Comparison of ENCODE assay signal across 1 cellular context in the genomic region with DNA sequence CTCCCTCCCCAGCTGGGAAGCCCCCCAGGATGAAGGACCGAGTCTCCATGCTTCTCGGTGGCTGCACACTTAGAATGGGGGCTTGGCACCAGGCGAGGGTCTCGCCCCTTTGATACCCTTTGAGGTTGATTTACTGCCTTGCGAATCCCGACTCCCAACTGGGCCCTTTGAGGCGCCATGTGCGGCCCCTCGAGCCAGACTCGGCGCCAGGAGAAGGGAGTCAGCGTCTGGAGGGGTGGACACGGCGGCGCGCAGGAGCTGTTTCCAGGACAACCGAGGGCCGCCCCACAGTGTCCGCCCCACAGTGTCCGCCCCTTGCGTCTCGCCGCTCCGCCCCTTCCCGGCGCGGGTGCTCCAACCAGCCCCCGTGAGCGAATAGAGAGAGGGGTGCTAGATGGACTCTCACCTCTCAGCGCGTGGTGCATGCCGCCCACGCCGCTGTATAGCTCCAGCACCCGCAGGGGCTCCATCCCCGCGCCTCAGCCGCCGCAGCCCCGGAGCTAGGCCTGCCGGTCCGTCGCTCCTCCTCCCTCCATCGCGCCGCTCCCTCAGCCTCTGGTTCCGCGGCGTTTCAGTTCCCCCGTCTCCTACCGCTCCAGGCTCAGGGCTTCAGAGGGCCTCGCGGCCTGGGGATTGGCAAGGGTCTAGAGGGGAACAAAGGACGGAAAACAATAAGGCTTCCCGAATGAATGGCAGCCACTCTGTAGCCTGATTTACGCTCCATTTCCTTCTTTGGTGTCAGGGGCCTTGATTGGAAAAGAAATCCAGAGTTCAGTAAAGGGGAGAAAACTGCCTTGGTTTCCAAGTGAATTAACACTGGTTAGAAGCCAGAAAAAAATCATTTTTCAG.
A peak's percentile ranks its signal among the peaks of the same experiment; 100 is the strongest.
TF ChIP-seq lines count a peak whose summit lies in the region.

A gene with protein sequence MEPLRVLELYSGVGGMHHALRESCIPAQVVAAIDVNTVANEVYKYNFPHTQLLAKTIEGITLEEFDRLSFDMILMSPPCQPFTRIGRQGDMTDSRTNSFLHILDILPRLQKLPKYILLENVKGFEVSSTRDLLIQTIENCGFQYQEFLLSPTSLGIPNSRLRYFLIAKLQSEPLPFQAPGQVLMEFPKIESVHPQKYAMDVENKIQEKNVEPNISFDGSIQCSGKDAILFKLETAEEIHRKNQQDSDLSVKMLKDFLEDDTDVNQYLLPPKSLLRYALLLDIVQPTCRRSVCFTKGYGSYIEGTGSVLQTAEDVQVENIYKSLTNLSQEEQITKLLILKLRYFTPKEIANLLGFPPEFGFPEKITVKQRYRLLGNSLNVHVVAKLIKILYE (minus strand): TSS at position 508 of the 849 bp plus-strand sequence. CDS start 38 bp downstream, at position 470.

TF ChIP-seq in K562, 482 proteins besides CTCF, POLR2A, EP300 and RAD21 (continued from another document and continues in another):
- TF ChIP-seq, protein P1, sequence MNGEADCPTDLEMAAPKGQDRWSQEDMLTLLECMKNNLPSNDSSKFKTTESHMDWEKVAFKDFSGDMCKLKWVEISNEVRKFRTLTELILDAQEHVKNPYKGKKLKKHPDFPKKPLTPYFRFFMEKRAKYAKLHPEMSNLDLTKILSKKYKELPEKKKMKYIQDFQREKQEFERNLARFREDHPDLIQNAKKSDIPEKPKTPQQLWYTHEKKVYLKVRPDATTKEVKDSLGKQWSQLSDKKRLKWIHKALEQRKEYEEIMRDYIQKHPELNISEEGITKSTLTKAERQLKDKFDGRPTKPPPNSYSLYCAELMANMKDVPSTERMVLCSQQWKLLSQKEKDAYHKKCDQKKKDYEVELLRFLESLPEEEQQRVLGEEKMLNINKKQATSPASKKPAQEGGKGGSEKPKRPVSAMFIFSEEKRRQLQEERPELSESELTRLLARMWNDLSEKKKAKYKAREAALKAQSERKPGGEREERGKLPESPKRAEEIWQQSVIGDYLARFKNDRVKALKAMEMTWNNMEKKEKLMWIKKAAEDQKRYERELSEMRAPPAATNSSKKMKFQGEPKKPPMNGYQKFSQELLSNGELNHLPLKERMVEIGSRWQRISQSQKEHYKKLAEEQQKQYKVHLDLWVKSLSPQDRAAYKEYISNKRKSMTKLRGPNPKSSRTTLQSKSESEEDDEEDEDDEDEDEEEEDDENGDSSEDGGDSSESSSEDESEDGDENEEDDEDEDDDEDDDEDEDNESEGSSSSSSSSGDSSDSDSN (IDR thresholded peaks at IDR 0.05; ENCODE audit: borderline replicate concordance in 1 of 2, low read depth in 2 of 2, low read length in 2 of 2), result peak; percentile 71 to 97; a peak in 2 of 4 replicates
- TF ChIP-seq ZBTB1 (CRISPR knock-in tag; IDR thresholded peaks at IDR 0.05; ENCODE audit: borderline replicate concordance, low read depth), result peak; percentile 54; the same call in 1 of the 2 replicates
- TF ChIP-seq, protein P2, sequence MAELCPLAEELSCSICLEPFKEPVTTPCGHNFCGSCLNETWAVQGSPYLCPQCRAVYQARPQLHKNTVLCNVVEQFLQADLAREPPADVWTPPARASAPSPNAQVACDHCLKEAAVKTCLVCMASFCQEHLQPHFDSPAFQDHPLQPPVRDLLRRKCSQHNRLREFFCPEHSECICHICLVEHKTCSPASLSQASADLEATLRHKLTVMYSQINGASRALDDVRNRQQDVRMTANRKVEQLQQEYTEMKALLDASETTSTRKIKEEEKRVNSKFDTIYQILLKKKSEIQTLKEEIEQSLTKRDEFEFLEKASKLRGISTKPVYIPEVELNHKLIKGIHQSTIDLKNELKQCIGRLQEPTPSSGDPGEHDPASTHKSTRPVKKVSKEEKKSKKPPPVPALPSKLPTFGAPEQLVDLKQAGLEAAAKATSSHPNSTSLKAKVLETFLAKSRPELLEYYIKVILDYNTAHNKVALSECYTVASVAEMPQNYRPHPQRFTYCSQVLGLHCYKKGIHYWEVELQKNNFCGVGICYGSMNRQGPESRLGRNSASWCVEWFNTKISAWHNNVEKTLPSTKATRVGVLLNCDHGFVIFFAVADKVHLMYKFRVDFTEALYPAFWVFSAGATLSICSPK (IDR thresholded peaks at IDR 0.05; ENCODE audit: borderline replicate concordance), result no peak
- 0 out of 2 replicates have a peak, but pooled peaks have one; percentile 50 for TF ChIP-seq SAFB (IDR thresholded peaks at IDR 0.05; ENCODE audit: borderline replicate concordance, low read depth, low read length)
- no peak for TF ChIP-seq ZNF212 (CRISPR knock-in tag; IDR thresholded peaks at IDR 0.05)
- no peak for TF ChIP-seq HDGF (IDR thresholded peaks at IDR 0.05)
- 0 out of 2 replicates have a peak, but pooled peaks have one; percentile 44 for TF ChIP-seq ZBTB17 (CRISPR knock-in tag; IDR thresholded peaks at IDR 0.05)
- no peak for TF ChIP-seq ZNF444 (CRISPR knock-in tag; IDR thresholded peaks at IDR 0.05)
- TF ChIP-seq, protein P3, sequence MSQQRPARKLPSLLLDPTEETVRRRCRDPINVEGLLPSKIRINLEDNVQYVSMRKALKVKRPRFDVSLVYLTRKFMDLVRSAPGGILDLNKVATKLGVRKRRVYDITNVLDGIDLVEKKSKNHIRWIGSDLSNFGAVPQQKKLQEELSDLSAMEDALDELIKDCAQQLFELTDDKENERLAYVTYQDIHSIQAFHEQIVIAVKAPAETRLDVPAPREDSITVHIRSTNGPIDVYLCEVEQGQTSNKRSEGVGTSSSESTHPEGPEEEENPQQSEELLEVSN (IDR thresholded peaks at IDR 0.05; ENCODE audit: borderline replicate concordance in 1 of 2, extremely low read depth in 1 of 2, insufficient read depth in 1 of 2, insufficient read length in 1 of 2, low read depth in 1 of 2, low read length in 1 of 2, poor library complexity in 1 of 2, severe bottlenecking in 1 of 2), result peak; percentile 56 to 81
- TF ChIP-seq ZFP36 (IDR thresholded peaks at IDR 0.05; ENCODE audit: low read depth, low read length, partially characterized antibody), result no peak
- peak; percentile 34; the same call in 1 of the 2 replicates for TF ChIP-seq EHMT2 (IDR thresholded peaks at IDR 0.05)
- TF ChIP-seq CBX5 (IDR thresholded peaks at IDR 0.05; ENCODE audit: borderline replicate concordance, low read depth), result no peak
- TF ChIP-seq, protein P4, sequence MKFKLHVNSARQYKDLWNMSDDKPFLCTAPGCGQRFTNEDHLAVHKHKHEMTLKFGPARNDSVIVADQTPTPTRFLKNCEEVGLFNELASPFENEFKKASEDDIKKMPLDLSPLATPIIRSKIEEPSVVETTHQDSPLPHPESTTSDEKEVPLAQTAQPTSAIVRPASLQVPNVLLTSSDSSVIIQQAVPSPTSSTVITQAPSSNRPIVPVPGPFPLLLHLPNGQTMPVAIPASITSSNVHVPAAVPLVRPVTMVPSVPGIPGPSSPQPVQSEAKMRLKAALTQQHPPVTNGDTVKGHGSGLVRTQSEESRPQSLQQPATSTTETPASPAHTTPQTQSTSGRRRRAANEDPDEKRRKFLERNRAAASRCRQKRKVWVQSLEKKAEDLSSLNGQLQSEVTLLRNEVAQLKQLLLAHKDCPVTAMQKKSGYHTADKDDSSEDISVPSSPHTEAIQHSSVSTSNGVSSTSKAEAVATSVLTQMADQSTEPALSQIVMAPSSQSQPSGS (CRISPR knock-in tag; IDR thresholded peaks at IDR 0.05), result no peak
- peak; percentile 74; the same call in 1 of the 2 replicates for TF ChIP-seq MBD2 (IDR thresholded peaks at IDR 0.05; ENCODE audit: borderline replicate concordance, low read depth)
- peak; percentile 40 for TF ChIP-seq RBM39 (optimal IDR thresholded peaks at IDR 0.05; ENCODE audit: low read depth, low read length)
- TF ChIP-seq, protein P5, sequence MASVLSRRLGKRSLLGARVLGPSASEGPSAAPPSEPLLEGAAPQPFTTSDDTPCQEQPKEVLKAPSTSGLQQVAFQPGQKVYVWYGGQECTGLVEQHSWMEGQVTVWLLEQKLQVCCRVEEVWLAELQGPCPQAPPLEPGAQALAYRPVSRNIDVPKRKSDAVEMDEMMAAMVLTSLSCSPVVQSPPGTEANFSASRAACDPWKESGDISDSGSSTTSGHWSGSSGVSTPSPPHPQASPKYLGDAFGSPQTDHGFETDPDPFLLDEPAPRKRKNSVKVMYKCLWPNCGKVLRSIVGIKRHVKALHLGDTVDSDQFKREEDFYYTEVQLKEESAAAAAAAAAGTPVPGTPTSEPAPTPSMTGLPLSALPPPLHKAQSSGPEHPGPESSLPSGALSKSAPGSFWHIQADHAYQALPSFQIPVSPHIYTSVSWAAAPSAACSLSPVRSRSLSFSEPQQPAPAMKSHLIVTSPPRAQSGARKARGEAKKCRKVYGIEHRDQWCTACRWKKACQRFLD (CRISPR knock-in tag; IDR thresholded peaks at IDR 0.05), result peak; percentile 86
- peak in 1 of 2 experiments; percentile 79; a peak in 2 of 3 replicates for TF ChIP-seq CBX3 (IDR thresholded peaks at IDR 0.05; ENCODE audit: borderline replicate concordance in 1 of 2, low read length in 2 of 2)
- peak; percentile 89 for TF ChIP-seq ZZZ3 (IDR thresholded peaks at IDR 0.05)
- TF ChIP-seq, protein P6, sequence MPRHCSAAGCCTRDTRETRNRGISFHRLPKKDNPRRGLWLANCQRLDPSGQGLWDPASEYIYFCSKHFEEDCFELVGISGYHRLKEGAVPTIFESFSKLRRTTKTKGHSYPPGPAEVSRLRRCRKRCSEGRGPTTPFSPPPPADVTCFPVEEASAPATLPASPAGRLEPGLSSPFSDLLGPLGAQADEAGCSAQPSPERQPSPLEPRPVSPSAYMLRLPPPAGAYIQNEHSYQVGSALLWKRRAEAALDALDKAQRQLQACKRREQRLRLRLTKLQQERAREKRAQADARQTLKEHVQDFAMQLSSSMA (CRISPR knock-in tag; IDR thresholded peaks at IDR 0.05), result no peak
- no peak for TF ChIP-seq ZNF584 (CRISPR knock-in tag; IDR thresholded peaks at IDR 0.05; ENCODE audit: low read depth)
- peak; percentile 68 for TF ChIP-seq LEF1 (IDR thresholded peaks at IDR 0.05)
- TF ChIP-seq TAL1 (IDR thresholded peaks at IDR 0.05), result no peak
- TF ChIP-seq ZSCAN29 (IDR thresholded peaks at IDR 0.05), result no peak
- no peak for TF ChIP-seq ZNF174 (CRISPR knock-in tag; IDR thresholded peaks at IDR 0.05)
- TF ChIP-seq, protein P7, sequence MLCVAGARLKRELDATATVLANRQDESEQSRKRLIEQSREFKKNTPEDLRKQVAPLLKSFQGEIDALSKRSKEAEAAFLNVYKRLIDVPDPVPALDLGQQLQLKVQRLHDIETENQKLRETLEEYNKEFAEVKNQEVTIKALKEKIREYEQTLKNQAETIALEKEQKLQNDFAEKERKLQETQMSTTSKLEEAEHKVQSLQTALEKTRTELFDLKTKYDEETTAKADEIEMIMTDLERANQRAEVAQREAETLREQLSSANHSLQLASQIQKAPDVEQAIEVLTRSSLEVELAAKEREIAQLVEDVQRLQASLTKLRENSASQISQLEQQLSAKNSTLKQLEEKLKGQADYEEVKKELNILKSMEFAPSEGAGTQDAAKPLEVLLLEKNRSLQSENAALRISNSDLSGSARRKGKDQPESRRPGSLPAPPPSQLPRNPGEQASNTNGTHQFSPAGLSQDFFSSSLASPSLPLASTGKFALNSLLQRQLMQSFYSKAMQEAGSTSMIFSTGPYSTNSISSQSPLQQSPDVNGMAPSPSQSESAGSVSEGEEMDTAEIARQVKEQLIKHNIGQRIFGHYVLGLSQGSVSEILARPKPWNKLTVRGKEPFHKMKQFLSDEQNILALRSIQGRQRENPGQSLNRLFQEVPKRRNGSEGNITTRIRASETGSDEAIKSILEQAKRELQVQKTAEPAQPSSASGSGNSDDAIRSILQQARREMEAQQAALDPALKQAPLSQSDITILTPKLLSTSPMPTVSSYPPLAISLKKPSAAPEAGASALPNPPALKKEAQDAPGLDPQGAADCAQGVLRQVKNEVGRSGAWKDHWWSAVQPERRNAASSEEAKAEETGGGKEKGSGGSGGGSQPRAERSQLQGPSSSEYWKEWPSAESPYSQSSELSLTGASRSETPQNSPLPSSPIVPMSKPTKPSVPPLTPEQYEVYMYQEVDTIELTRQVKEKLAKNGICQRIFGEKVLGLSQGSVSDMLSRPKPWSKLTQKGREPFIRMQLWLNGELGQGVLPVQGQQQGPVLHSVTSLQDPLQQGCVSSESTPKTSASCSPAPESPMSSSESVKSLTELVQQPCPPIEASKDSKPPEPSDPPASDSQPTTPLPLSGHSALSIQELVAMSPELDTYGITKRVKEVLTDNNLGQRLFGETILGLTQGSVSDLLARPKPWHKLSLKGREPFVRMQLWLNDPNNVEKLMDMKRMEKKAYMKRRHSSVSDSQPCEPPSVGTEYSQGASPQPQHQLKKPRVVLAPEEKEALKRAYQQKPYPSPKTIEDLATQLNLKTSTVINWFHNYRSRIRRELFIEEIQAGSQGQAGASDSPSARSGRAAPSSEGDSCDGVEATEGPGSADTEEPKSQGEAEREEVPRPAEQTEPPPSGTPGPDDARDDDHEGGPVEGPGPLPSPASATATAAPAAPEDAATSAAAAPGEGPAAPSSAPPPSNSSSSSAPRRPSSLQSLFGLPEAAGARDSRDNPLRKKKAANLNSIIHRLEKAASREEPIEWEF (CRISPR knock-in tag; IDR thresholded peaks at IDR 0.05), result no peak
- no peak for TF ChIP-seq ZNF551 (CRISPR knock-in tag; IDR thresholded peaks at IDR 0.05)
- TF ChIP-seq ZNF239 (CRISPR knock-in tag; IDR thresholded peaks at IDR 0.05), result no peak
- no peak; the same call in 1 of the 2 replicates for TF ChIP-seq DPF2 (IDR thresholded peaks at IDR 0.05)
- no peak for TF ChIP-seq ZNF785 (CRISPR knock-in tag; IDR thresholded peaks at IDR 0.05)
- peak; percentile 80 for TF ChIP-seq ESRRA (IDR thresholded peaks at IDR 0.05; ENCODE audit: borderline replicate concordance, low read depth)
- TF ChIP-seq MYNN (IDR thresholded peaks at IDR 0.05), result no peak
- TF ChIP-seq MYNN (CRISPR knock-in tag; IDR thresholded peaks at IDR 0.05), result no peak
- no peak for TF ChIP-seq ZNF146 (CRISPR knock-in tag; IDR thresholded peaks at IDR 0.05; ENCODE audit: unreplicated experiment)
- peak; percentile 71; the same call in 1 of the 2 replicates for TF ChIP-seq HLTF (IDR thresholded peaks at IDR 0.05)
- no peak for TF ChIP-seq ETS2 (tag; IDR thresholded peaks at IDR 0.05; ENCODE audit: borderline replicate concordance, poor library complexity, severe bottlenecking)
- TF ChIP-seq, protein P8, sequence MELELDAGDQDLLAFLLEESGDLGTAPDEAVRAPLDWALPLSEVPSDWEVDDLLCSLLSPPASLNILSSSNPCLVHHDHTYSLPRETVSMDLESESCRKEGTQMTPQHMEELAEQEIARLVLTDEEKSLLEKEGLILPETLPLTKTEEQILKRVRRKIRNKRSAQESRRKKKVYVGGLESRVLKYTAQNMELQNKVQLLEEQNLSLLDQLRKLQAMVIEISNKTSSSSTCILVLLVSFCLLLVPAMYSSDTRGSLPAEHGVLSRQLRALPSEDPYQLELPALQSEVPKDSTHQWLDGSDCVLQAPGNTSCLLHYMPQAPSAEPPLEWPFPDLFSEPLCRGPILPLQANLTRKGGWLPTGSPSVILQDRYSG (tag; conservative IDR thresholded peaks at IDR 0.05; ENCODE audit: low read depth), result no peak
